ENCODE assay signal across 18 cellular contexts in the genomic region with DNA sequence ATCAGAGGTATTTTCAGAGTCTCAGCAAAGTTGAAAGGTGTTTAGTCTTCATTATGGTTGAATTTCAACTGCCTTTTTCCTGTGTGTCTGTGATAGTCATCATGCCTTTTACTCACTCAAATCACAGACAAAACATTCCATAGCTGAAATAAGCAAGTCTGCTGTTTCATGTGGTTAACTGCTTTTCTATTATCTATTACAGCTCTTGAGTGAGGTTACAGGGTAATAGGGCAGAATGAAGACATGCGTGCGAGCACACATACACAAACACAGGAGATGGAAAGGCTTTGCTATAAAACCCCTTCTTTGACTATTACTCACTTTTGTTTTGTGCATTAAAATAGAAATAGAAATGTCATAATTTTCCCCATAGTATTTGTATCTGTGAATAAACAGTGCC.
"Had no signal": no experiment of that assay in that cellular context is flagged by ENCODE, and none has a peak within 500 bp of the region (broad histone marks: within the 10 kb centered on the region; RNA-seq: fewer than 3 reads in every experiment).

No MANE protein-coding gene starts in this region.

- DNase-seq: activated CD4-positive, alpha-beta memory T cell treated with anti-CD3 and anti-CD28 coated beads for 36 hours; activated CD4-positive, CD25-positive, alpha-beta regulatory T cell treated with anti-CD3 and anti-CD28 coated beads, Interleukin-2, amount 50 U/mL, for 72 hours; activated effector memory CD4-positive, alpha-beta T cell treated with anti-CD3 and anti-CD28 coated beads, Interleukin-2, amount 50 U/mL, for 16 hours; activated naive CD8-positive, alpha-beta T cell treated with anti-CD3 and anti-CD28 coated beads, Interleukin-2, amount 10 ng/mL, durations not matched to agents 7 days and 5 days; activated T-cell treated with anti-CD3 and anti-CD28 coated beads, Interleukin-2, amount 50 U/mL, for 4 hours; caudate nucleus; effector memory CD8-positive, alpha-beta T cell; hypothalamus; lower lobe of right lung; naive thymus-derived CD4-positive, alpha-beta T cell; right cardiac atrium had no signal

- H3K4me1 Mint-ChIP-seq: activated naive CD8-positive, alpha-beta T cell treated with anti-CD3 and anti-CD28 coated beads, Interleukin-2, amount 10 ng/mL, durations not matched to agents 7 days and 5 days; naive thymus-derived CD4-positive, alpha-beta T cell; stimulated activated effector memory CD8-positive, alpha-beta T cell treated with anti-CD3 and anti-CD28 coated beads, Interleukin-12 subunit alpha, Interleukin-12 subunit beta, amount 100 ng/mL, for 72 hours had no signal

- H3K9me3 Mint-ChIP-seq: activated naive CD8-positive, alpha-beta T cell treated with anti-CD3 and anti-CD28 coated beads, Interleukin-2, amount 10 ng/mL, durations not matched to agents 7 days and 5 days had no signal

- H3K4me3 Mint-ChIP-seq: activated CD4-positive, alpha-beta memory T cell treated with anti-CD3 and anti-CD28 coated beads for 36 hours; activated naive CD8-positive, alpha-beta T cell treated with anti-CD3 and anti-CD28 coated beads, Interleukin-2, amount 10 ng/mL, durations not matched to agents 7 days and 5 days; activated T-cell treated with anti-CD3 and anti-CD28 coated beads, Interleukin-2, amount 50 U/mL, for 4 hours; effector memory CD8-positive, alpha-beta T cell; naive thymus-derived CD4-positive, alpha-beta T cell; stimulated activated effector memory CD8-positive, alpha-beta T cell treated with anti-CD3 and anti-CD28 coated beads, Interleukin-12 subunit alpha, Interleukin-12 subunit beta, amount 100 ng/mL, for 72 hours; T-helper 2 cell treated with Interferon-gamma antibody and Interleukin-4, amounts not matched to agents 5 μg/mL and 100 μg/mL, for 36 hours had no signal

- H3K9me3 ChIP-seq: ascending aorta, lower lobe of right lung, neutrophil, tibial nerve had no signal

- H3K36me3 ChIP-seq: ascending aorta, lower lobe of right lung, neutrophil, tibial nerve had no signal

- H3K27me3 Mint-ChIP-seq: activated CD4-positive, alpha-beta memory T cell treated with anti-CD3 and anti-CD28 coated beads for 36 hours; activated naive CD8-positive, alpha-beta T cell treated with anti-CD3 and anti-CD28 coated beads, Interleukin-2, amount 10 ng/mL, durations not matched to agents 7 days and 5 days; effector memory CD8-positive, alpha-beta T cell; naive thymus-derived CD4-positive, alpha-beta T cell had no signal

- H3K27me3 ChIP-seq: ascending aorta, neutrophil, tibial nerve had no signal

- H3K4me1 ChIP-seq: ascending aorta, lower lobe of right lung, tibial nerve had no signal

- H3K4me3 ChIP-seq: ascending aorta, lower lobe of right lung, tibial nerve had no signal

- H3K36me3 Mint-ChIP-seq: activated CD4-positive, alpha-beta memory T cell treated with anti-CD3 and anti-CD28 coated beads for 36 hours; activated naive CD8-positive, alpha-beta T cell treated with anti-CD3 and anti-CD28 coated beads, Interleukin-2, amount 10 ng/mL, durations not matched to agents 7 days and 5 days; naive thymus-derived CD4-positive, alpha-beta T cell; stimulated activated effector memory CD8-positive, alpha-beta T cell treated with anti-CD3 and anti-CD28 coated beads, Interleukin-12 subunit alpha, Interleukin-12 subunit beta, amount 100 ng/mL, for 72 hours had no signal

- ATAC-seq: activated T-cell treated with anti-CD3 and anti-CD28 coated beads, Interleukin-2, amount 50 U/mL, for 4 hours; effector memory CD8-positive, alpha-beta T cell; lower lobe of right lung; naive thymus-derived CD4-positive, alpha-beta T cell; right cardiac atrium; stimulated activated effector memory CD8-positive, alpha-beta T cell treated with anti-CD3 and anti-CD28 coated beads, Interleukin-12 subunit alpha, Interleukin-12 subunit beta, amount 100 ng/mL, for 72 hours had no signal

- H3K27ac ChIP-seq: ascending aorta, epithelial cell of prostate, lower lobe of right lung, neutrophil, tibial nerve had no signal

- H3K27ac Mint-ChIP-seq: activated CD4-positive, alpha-beta memory T cell treated with anti-CD3 and anti-CD28 coated beads for 36 hours; activated naive CD8-positive, alpha-beta T cell treated with anti-CD3 and anti-CD28 coated beads, Interleukin-2, amount 10 ng/mL, durations not matched to agents 7 days and 5 days; effector memory CD8-positive, alpha-beta T cell; naive thymus-derived CD4-positive, alpha-beta T cell; progenitor cell of endocrine pancreas; stimulated activated effector memory CD8-positive, alpha-beta T cell treated with anti-CD3 and anti-CD28 coated beads, Interleukin-12 subunit alpha, Interleukin-12 subunit beta, amount 100 ng/mL, for 72 hours; T-helper 2 cell treated with Interferon-gamma antibody and Interleukin-4, amounts not matched to agents 5 μg/mL and 100 μg/mL, for 36 hours had no signal
